ENCODE assay signal across 18 cellular contexts in the genomic region with DNA sequence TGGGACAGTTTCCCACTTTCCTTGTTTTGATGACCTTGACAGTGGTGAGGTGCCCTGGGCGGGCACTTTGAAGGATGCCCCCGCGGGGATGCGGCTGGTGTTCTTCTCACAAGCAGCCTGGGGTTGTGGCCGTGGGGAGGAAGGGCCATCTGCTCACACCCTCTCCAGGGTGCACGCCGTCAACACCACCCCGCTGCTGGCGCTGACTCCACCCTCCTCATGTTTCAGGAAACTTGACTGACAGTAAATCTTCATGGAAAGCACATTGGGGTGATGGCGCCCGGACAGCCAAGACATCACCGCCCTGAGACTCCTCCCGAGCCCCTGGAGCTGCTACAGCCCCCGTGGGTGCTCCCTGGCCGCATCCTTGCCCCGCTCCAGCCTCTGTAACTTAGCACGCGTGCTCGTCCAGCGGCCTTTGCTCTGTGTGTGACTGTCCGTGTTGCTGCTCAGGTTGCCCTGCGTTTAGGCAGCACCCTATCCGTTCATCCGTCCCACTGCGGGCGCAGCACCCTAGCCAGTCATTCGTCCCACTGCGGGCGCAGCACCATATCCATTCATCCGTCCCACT.
DNase-seq lines count a peak whose midpoint lies in the region; ATAC-seq and TF ChIP-seq lines count a peak whose summit lies in the region.
"Had no signal": no experiment of that assay in that cellular context is flagged by ENCODE, and none has a peak within 500 bp of the region (broad histone marks: within the 10 kb centered on the region; RNA-seq: fewer than 3 reads in every experiment).

No MANE protein-coding gene starts in this region.

- no peak for ATAC-seq in left cardiac atrium
- no peak for ATAC-seq in left ventricle myocardium superior
- no peak for ATAC-seq in upper lobe of right lung
- no peak for ATAC-seq in HG03097 (IDR thresholded peaks at IDR 0.05; ENCODE audit: low FRiP score, unreplicated experiment)
- ATAC-seq: left lung, PC-3 had no signal

- H3K4me1 ChIP-seq in upper lobe of right lung (no peaks in the 10 kb centered on the region), tibial artery (no peaks in the 10 kb centered on the region)
- H3K4me1 ChIP-seq: left lung, uterus had no signal

- no peak overlapping the region for H3K27ac ChIP-seq in upper lobe of right lung
- no peak overlapping the region for H3K27ac ChIP-seq in tibial artery
- H3K27ac ChIP-seq: 22Rv1, left lung, neutrophil, uterus had no signal

- H3K9me3 ChIP-seq in upper lobe of right lung (no peaks in the 10 kb centered on the region), tibial artery (no peaks in the 10 kb centered on the region)
- H3K9me3 ChIP-seq: left lung, neutrophil, uterus had no signal

- TF ChIP-seq CTCF in upper lobe of right lung (IDR thresholded peaks at IDR 0.05) (no peak), tibial artery (IDR thresholded peaks at IDR 0.05) (no peak)

- H3K36me3 ChIP-seq in upper lobe of right lung, result no peaks in the 10 kb centered on the region
- no peaks in the 10 kb centered on the region for H3K36me3 ChIP-seq in tibial artery
- H3K36me3 ChIP-seq: left lung, neutrophil, uterus had no signal

- intact Hi-C loops in left cardiac atrium (cut with DNase I) (no loop called here), left ventricle myocardium superior (cut with micrococcal nuclease) (no loop called here), upper lobe of right lung (cut with DNase I) (no loop called here), tibial artery (cut with DNase I; ENCODE audit: low total_unique reads) (no loop called here)

- DNase-seq in NCI-H1092 treated with DMSO at 0.1 percent for 48 hours (lab: John Stamatoyannopoulos, UW) (peak; percentile 12), NCI-H1092 (lab: John Stamatoyannopoulos, UW) (no peak), left cardiac atrium (peak; percentile 18), left ventricle myocardium superior (no peak), islet precursor cell (peak; percentile 35), upper lobe of right lung (peak; percentile 51), tibial artery (no peak)
- DNase-seq: activated B cell treated with CpG ODN at 0.5 μM for 24 hours, EL, endodermal cell, NCI-H2081 treated with DMSO at 0.1 percent for 48 hours, NCI-H526 treated with DMSO at 0.1 percent for 48 hours, PC-3, uterus had no signal

- H3K4me3 ChIP-seq in upper lobe of right lung, result no peak overlapping the region
- H3K4me3 ChIP-seq in tibial artery, result no peak overlapping the region
- H3K4me3 ChIP-seq: left lung, uterus had no signal

- H3K27me3 ChIP-seq in upper lobe of right lung, result no peaks in the 10 kb centered on the region
- H3K27me3 ChIP-seq in tibial artery, result peaks cover 0 to 59% of the 10 kb centered on the region in 2 donors
- H3K27me3 ChIP-seq: neutrophil, uterus had no signal

Comparison
In these comparisons a context has a peak if more than half of its experiments do, and no peak if none do; other contexts are left out.
1. DNase-seq: peak in NCI-H1092 treated with DMSO at 0.1 percent for 48 hours (single experiment), left cardiac atrium (single experiment), islet precursor cell (single experiment) and upper lobe of right lung (single experiment); none in NCI-H1092 (single experiment), left ventricle myocardium superior (single experiment) and tibial artery (0 of 2).